ENCODE assay signal across 8 cellular contexts in the genomic region with DNA sequence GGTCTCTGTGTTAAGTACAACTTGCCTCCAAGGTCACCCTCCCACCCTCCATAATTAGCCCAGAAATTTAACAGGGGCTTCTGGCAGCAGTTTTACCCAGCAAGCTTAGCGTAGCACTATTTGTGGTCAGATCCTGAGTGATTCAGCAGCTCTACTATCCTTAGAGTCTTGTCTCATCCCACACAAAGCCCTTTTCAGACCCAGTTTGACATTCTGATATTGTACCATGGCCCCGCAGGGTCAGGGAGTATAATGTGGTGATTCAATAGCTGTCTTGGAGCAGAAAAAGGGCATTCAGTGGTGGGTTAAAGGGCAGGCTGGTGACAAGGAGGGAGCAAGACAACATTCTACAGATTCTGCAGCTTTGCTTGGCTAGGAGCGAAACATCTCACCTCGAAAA.
DNase-seq lines count a peak whose midpoint lies in the region; ATAC-seq and TF ChIP-seq lines count a peak whose summit lies in the region.

No MANE protein-coding gene starts in this region.

- no peaks in the 10 kb centered on the region for H3F3A ChIP-seq in smooth muscle cell (ENCODE audit: low read depth)

- no peak overlapping the region for H3K27ac ChIP-seq in brain microvascular endothelial cell
- no peak overlapping the region for H3K27ac ChIP-seq in smooth muscle cell (ENCODE audit: low read depth)

- peaks cover 13% of the 10 kb centered on the region for H3K4me1 ChIP-seq in smooth muscle cell (ENCODE audit: low read depth)

- no peak for TF ChIP-seq CTCF in HFFc6 (IDR thresholded peaks at IDR 0.05)
- no peak for TF ChIP-seq CTCF in brain microvascular endothelial cell (IDR thresholded peaks at IDR 0.05; ENCODE audit: low read depth, low read length, missing control alignments)
- no peak for TF ChIP-seq CTCF in kidney epithelial cell (IDR thresholded peaks at IDR 0.05; ENCODE audit: insufficient read depth, low read length, poor library complexity, severe bottlenecking)
- TF ChIP-seq CTCF in smooth muscle cell (IDR thresholded peaks at IDR 0.05; ENCODE audit: borderline replicate concordance, insufficient read depth, poor library complexity, severe bottlenecking), result no peak

- no peaks in the 10 kb centered on the region for H3K79me2 ChIP-seq in smooth muscle cell (ENCODE audit: low read depth)

- ATAC-seq in GM19351 (IDR thresholded peaks at IDR 0.05; ENCODE audit: unreplicated experiment) (no peak), GM19397 (IDR thresholded peaks at IDR 0.05; ENCODE audit: unreplicated experiment) (no peak)

- H3K4me1 Mint-ChIP-seq in HFFc6 (ENCODE audit: low read depth), result peaks cover 13% of the 10 kb centered on the region

- no peaks in the 10 kb centered on the region for H3K9me3 ChIP-seq in smooth muscle cell (replicated peaks; ENCODE audit: low read depth)

- H3K4me3 Mint-ChIP-seq in HFFc6, result peak overlapping the region; percentile 89

- no peaks in the 10 kb centered on the region for H4K20me1 ChIP-seq in smooth muscle cell (ENCODE audit: low read depth)

- no peak overlapping the region; the same call in 1 of the 2 replicates for H3K27ac Mint-ChIP-seq in HFFc6

- WGBS in smooth muscle cell (ENCODE audit: low lambda C conversion rate), result 50% methylated on average over 4 of the region's 4 CpGs

- H3K4me3 ChIP-seq in brain microvascular endothelial cell (ENCODE audit: low read depth, low read length) (no peak overlapping the region), kidney epithelial cell (ENCODE audit: low read depth, low read length) (no peak overlapping the region), smooth muscle cell (no peak overlapping the region)

- in situ Hi-C loops in brain microvascular endothelial cell (cut with HindIII; ENCODE audit: low pct_ligation_motif_present, low sequenced_read_pairs), result no loop called here

- peak overlapping the region; percentile 5 for H2AFZ ChIP-seq in smooth muscle cell (ENCODE audit: low read depth)

- peaks cover 14% of the 10 kb centered on the region; the same call in 1 of the 2 replicates for H3K9me3 Mint-ChIP-seq in HFFc6

- H3K36me3 Mint-ChIP-seq in HFFc6 (ENCODE audit: low read depth), result no peaks in the 10 kb centered on the region

- no peak overlapping the region for H3K9ac ChIP-seq in smooth muscle cell (ENCODE audit: low read depth)

- no peaks in the 10 kb centered on the region for H3K36me3 ChIP-seq in brain microvascular endothelial cell (replicated peaks)
- no peaks in the 10 kb centered on the region for H3K36me3 ChIP-seq in kidney epithelial cell (ENCODE audit: control insufficient read depth, insufficient read depth, low read length)
- no peaks in the 10 kb centered on the region for H3K36me3 ChIP-seq in smooth muscle cell (ENCODE audit: low read depth)

- H3K27me3 ChIP-seq in brain microvascular endothelial cell (replicated peaks), result no peaks in the 10 kb centered on the region
- H3K27me3 ChIP-seq in kidney epithelial cell (ENCODE audit: control insufficient read depth, insufficient read depth, low read length), result no peaks in the 10 kb centered on the region
- no peaks in the 10 kb centered on the region for H3K27me3 ChIP-seq in smooth muscle cell (ENCODE audit: low read depth)

- DNase-seq in HFFc6, result peak; percentile 10
- peak; percentile 15 for DNase-seq in brain microvascular endothelial cell
- peak; percentile 16 for DNase-seq in kidney epithelial cell (ENCODE audit: low read depth)
- DNase-seq in smooth muscle cell (lab: John Stamatoyannopoulos, UW; ENCODE audit: unreplicated experiment), result no peak
- no peak for DNase-seq in erythroblast (lab: John Stamatoyannopoulos, UW)
- no peak for DNase-seq in germinal center (ENCODE audit: low spot score)

- no peak for TF ChIP-seq POLR2A in erythroblast (IDR thresholded peaks at IDR 0.05; ENCODE audit: low read length)

- H3K27me3 Mint-ChIP-seq in HFFc6 (ENCODE audit: insufficient read depth), result peaks cover 13% of the 10 kb centered on the region

- peak overlapping the region; percentile 6 for H3K4me2 ChIP-seq in smooth muscle cell

Comparison
In these comparisons a context has a peak if more than half of its experiments do, and no peak if none do; other contexts are left out.
1. DNase-seq: peak in HFFc6 (single experiment), brain microvascular endothelial cell (single experiment) and kidney epithelial cell (single experiment); none in smooth muscle cell (single experiment), erythroblast (0 of 2) and germinal center (single experiment).